Comparison of ENCODE assay signal across 8 cellular contexts in the genomic region with DNA sequence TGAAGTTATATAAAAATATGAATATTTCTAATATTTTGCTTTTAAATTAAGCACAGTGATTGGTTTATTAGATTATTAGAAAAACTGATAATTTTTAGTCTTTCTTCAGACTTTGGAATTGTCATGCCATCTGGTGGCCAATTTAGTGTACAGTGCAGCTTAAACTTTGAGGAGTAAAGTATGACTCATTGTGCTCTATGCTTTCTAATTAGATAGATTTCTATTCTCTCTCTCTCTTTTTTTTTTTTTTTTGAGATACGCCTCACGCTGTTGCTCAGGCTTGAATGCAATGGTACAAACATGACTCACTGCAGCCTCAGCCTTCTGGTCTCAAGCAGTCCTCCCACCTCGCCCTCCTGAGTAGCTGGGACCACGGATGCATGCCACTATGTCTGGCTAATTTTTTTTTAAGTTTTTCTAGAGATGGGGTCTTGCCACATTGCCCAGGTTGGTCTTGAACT. TPM values are rescaled to one million over a fixed set of nuclear protein-coding genes. Genes with fewer than 3 reads are reported as not detected.
DNase-seq lines count a peak whose midpoint lies in the region; ATAC-seq, FAIRE-seq and TF ChIP-seq lines count a peak whose summit lies in the region.

No MANE protein-coding gene starts in this region.

- peak; percentile 62 to 69 for TF ChIP-seq RAD21 in A549 (conservative IDR thresholded peaks at IDR 0.05 in 1 of 2, IDR thresholded peaks at IDR 0.05 in 1 of 2)

- no peaks in the 10 kb centered on the region for H3K9me3 ChIP-seq in A549
- H3K9me3 ChIP-seq in fibroblast of lung (ENCODE audit: control insufficient read depth, insufficient read depth, low read depth, low read length), result no peaks in the 10 kb centered on the region
- no peaks in the 10 kb centered on the region for H3K9me3 ChIP-seq in osteoblast (ENCODE audit: low read depth, low read length)

- no peaks in the 10 kb centered on the region for H3K79me2 ChIP-seq in fibroblast of lung (ENCODE audit: control insufficient read depth, insufficient read depth, low read length)
- no peaks in the 10 kb centered on the region for H3K79me2 ChIP-seq in osteoblast (ENCODE audit: insufficient read depth, low read length)

- CTCF ChIA-PET in A549 (lab: Yijun Ruan, JAX), result interaction anchor here (0.6 to 2.0 kb wide), 19 partner anchors 9 to 385 kb away, joined by 3 to 10 read pairs (median 4); partner anchors contain the start of gene ZBTB26
- CTCF ChIA-PET in activated CD8-positive, alpha-beta T cell treated with anti-CD3 and anti-CD28 coated beads, Interleukin-2, amount 10 ng/mL, durations not matched to agents 7 days and 5 days (lab: Charles Lee), result interaction anchor here (0.7 to 2.3 kb wide), 14 partner anchors 21 to 1768 kb away, joined by 3 to 17 read pairs (median 3); partner anchors contain the start of genes RABGAP1, RC3H2 and ZBTB6

- H3K4me1 ChIP-seq in A549 (no peaks in the 10 kb centered on the region), fibroblast of lung (ENCODE audit: control insufficient read depth, extremely low read depth, insufficient read depth, low read length) (no peaks in the 10 kb centered on the region), osteoblast (ENCODE audit: insufficient read depth, low read length) (no peaks in the 10 kb centered on the region)

- H3K27me3 ChIP-seq in fibroblast of lung (ENCODE audit: control insufficient read depth, insufficient read depth, low read length), result no peaks in the 10 kb centered on the region
- H3K27me3 ChIP-seq in osteoblast (ENCODE audit: insufficient read depth, low read length), result no peaks in the 10 kb centered on the region

- TF ChIP-seq EP300 in A549 (IDR thresholded peaks at IDR 0.05), result no peak

- TF ChIP-seq CTCF in A549 (IDR thresholded peaks at IDR 0.05), result peak; percentile 79
- TF ChIP-seq CTCF in GM12865 (IDR thresholded peaks at IDR 0.05; ENCODE audit: insufficient read depth, low read depth, low read length, missing control alignments), result peak; percentile 47
- peak; percentile 61 to 72 for TF ChIP-seq CTCF in fibroblast of lung (conservative IDR thresholded peaks at IDR 0.05 in 1 of 2, IDR thresholded peaks at IDR 0.05 in 1 of 2; ENCODE audit: low read depth in 1 of 2, low read length in 2 of 2)
- TF ChIP-seq CTCF in osteoblast (IDR thresholded peaks at IDR 0.05; ENCODE audit: extremely low read depth, low read depth, low read length), result peak; percentile 77

- peak; percentile 38 to 53 for DNase-seq in A549 (ENCODE audit: low read depth in 1 of 2, low spot score in 1 of 2)
- DNase-seq in GM12865 (ENCODE audit: low read depth), result peak; percentile 54
- DNase-seq in NCI-H128 (lab: John Stamatoyannopoulos, UW; ENCODE audit: unreplicated experiment), result peak; percentile 20
- peak; percentile 33 for DNase-seq in activated CD8-positive, alpha-beta T cell treated with anti-CD3 and anti-CD28 coated beads, Interleukin-2, amount 10 ng/mL, durations not matched to agents 7 days and 5 days
- peak; percentile 92 to 93 for DNase-seq in fibroblast of lung (ENCODE audit: low read depth in 2 of 2)
- peak; percentile 93 for DNase-seq in osteoblast (ENCODE audit: insufficient read length, low spot score, missing footprints)

- ATAC-seq in A549 (peak; percentile 64 to 77; a peak in 4 of 6 replicates), GM18861 (IDR thresholded peaks at IDR 0.05; ENCODE audit: unreplicated experiment) (no peak), GM18870 (IDR thresholded peaks at IDR 0.05; ENCODE audit: unreplicated experiment) (no peak)
- peak; percentile 79 for ATAC-seq in activated CD8-positive, alpha-beta T cell treated with anti-CD3 and anti-CD28 coated beads, Interleukin-2, amount 10 ng/mL, durations not matched to agents 7 days and 5 days

- 48% methylated on average over 4 of the region's 4 CpGs for WGBS in A549 (ENCODE audit: missing lambda C conversion rate)

- no peak overlapping the region for H3K9ac ChIP-seq in fibroblast of lung (ENCODE audit: insufficient read depth, low read length)

- H3K4me3 ChIP-seq in A549 (no peak overlapping the region), GM12865 (ENCODE audit: low read depth, low read length) (no peak overlapping the region), fibroblast of lung (replicated peaks in 1 of 4; ENCODE audit: control extremely low read depth in 1 of 4, insufficient read depth in 1 of 4, low read depth in 3 of 4, low read length in 4 of 4) (no peak overlapping the region), osteoblast (ENCODE audit: insufficient read depth, low read length) (no peak overlapping the region)

- no peak overlapping the region for H3K27ac Mint-ChIP-seq in activated CD8-positive, alpha-beta T cell treated with anti-CD3 and anti-CD28 coated beads, Interleukin-2, amount 10 ng/mL, durations not matched to agents 7 days and 5 days

- no peak overlapping the region for H3K4me3 Mint-ChIP-seq in activated CD8-positive, alpha-beta T cell treated with anti-CD3 and anti-CD28 coated beads, Interleukin-2, amount 10 ng/mL, durations not matched to agents 7 days and 5 days

- no peak for TF ChIP-seq POLR2A in A549 (IDR thresholded peaks at IDR 0.05; ENCODE audit: low read length)

- POLR2A ChIA-PET in A549 (lab: Yijun Ruan, JAX), result interaction anchor here (0.6 to 1.4 kb wide), 7 partner anchors 38 to 163 kb away, joined by 3 to 6 read pairs (median 5); partner anchors contain the start of genes PDCL, RABGAP1, RC3H2 and ZBTB26
- POLR2A ChIA-PET in activated CD8-positive, alpha-beta T cell treated with anti-CD3 and anti-CD28 coated beads, Interleukin-2, amount 10 ng/mL, durations not matched to agents 7 days and 5 days (lab: Charles Lee), result interaction anchor here (0.6 kb wide), 1 partner anchor 1453 kb away, joined by 4 read pairs; no protein-coding TSS in a partner anchor

- no peak overlapping the region for H3K4me2 ChIP-seq in A549
- no peak overlapping the region for H3K4me2 ChIP-seq in fibroblast of lung (ENCODE audit: extremely low read depth, insufficient read depth, low read length)
- no peak overlapping the region for H3K4me2 ChIP-seq in osteoblast (ENCODE audit: insufficient read depth, low read length)

- H3K27me3 Mint-ChIP-seq in activated CD8-positive, alpha-beta T cell treated with anti-CD3 and anti-CD28 coated beads, Interleukin-2, amount 10 ng/mL, durations not matched to agents 7 days and 5 days (ENCODE audit: low read depth), result no peaks in the 10 kb centered on the region

- no peaks in the 10 kb centered on the region for H4K20me1 ChIP-seq in fibroblast of lung (ENCODE audit: control insufficient read depth, extremely low read depth, insufficient read depth, low read length)
- H4K20me1 ChIP-seq in osteoblast (ENCODE audit: insufficient read depth, low read length), result no peaks in the 10 kb centered on the region

- H3K4me1 Mint-ChIP-seq in activated CD8-positive, alpha-beta T cell treated with anti-CD3 and anti-CD28 coated beads, Interleukin-2, amount 10 ng/mL, durations not matched to agents 7 days and 5 days (ENCODE audit: low read depth), result peaks cover 4% of the 10 kb centered on the region

- no peak for FAIRE-seq in A549 (lab: Jason Lieb, UNC)

- no peaks in the 10 kb centered on the region for H3K36me3 ChIP-seq in fibroblast of lung (ENCODE audit: control insufficient read depth, insufficient read depth, low read length)
- H3K36me3 ChIP-seq in osteoblast (ENCODE audit: insufficient read depth, low read length), result peaks cover 13% of the 10 kb centered on the region

- no peaks in the 10 kb centered on the region for H3K9me3 Mint-ChIP-seq in activated CD8-positive, alpha-beta T cell treated with anti-CD3 and anti-CD28 coated beads, Interleukin-2, amount 10 ng/mL, durations not matched to agents 7 days and 5 days (ENCODE audit: insufficient read depth)

- no peak overlapping the region for H3K27ac ChIP-seq in A549
- H3K27ac ChIP-seq in fibroblast of lung (ENCODE audit: insufficient read depth, low read length), result peak overlapping the region; percentile 52
- H3K27ac ChIP-seq in osteoblast (ENCODE audit: low read depth, low read length), result peak overlapping the region; percentile 55

- peaks cover 8% of the 10 kb centered on the region for H3K36me3 Mint-ChIP-seq in activated CD8-positive, alpha-beta T cell treated with anti-CD3 and anti-CD28 coated beads, Interleukin-2, amount 10 ng/mL, durations not matched to agents 7 days and 5 days (ENCODE audit: low read depth)

- H2AFZ ChIP-seq in fibroblast of lung (ENCODE audit: low read length), result no peak overlapping the region
- no peak overlapping the region for H2AFZ ChIP-seq in osteoblast (ENCODE audit: low read length)

TF ChIP-seq in A549, 52 proteins besides CTCF, POLR2A, EP300 and RAD21:
- TF ChIP-seq SMC3 (IDR thresholded peaks at IDR 0.05), result peak; percentile 63
- TF ChIP-seq SREBF2 (IDR thresholded peaks at IDR 0.05), result no peak
- peak; percentile 30; the same call in 1 of the 2 replicates for TF ChIP-seq FOSL2 (IDR thresholded peaks at IDR 0.05)
- TF ChIP-seq FOSL2 (CRISPR knock-in tag; IDR thresholded peaks at IDR 0.05), result peak; percentile 93
- TF ChIP-seq HDAC2 (IDR thresholded peaks at IDR 0.05), result no peak
- no peak for TF ChIP-seq EHMT2 (IDR thresholded peaks at IDR 0.05; ENCODE audit: low read depth)

RNA-seq across cellular contexts. Expression of gene GPR21, which starts 42.1 kb away (rescaled TPM):
- polyA plus RNA-seq in A549 (2011; rRNA removed), result 0.13 and 0.38 TPM in 2 replicates
- not detected in 2 replicates for polyA plus RNA-seq in A549 (2012; cell fraction: cytosol; rRNA removed)
- 0.20 and 0.34 TPM in 2 replicates for polyA plus RNA-seq in A549 (2012; cell fraction: nucleus; rRNA removed)
- not detected in 3 replicates for polyA plus RNA-seq in A549 (2017; fragmentation: RNase III; extraction: RNeasy Plus Mini Kit Qiagen cat#74134 plus additional on column Dnase treatment)
- polyA minus RNA-seq in A549 (2011; rRNA and poly(A)+ RNA removed), result 7.3 and 10.2 TPM in 2 replicates
- total RNA-seq in activated CD8-positive, alpha-beta T cell treated with anti-CD3 and anti-CD28 coated beads, Interleukin-2, amount 10 ng/mL, durations not matched to agents 7 days and 5 days, result 1 to 10 TPM in 1 of 2 experiments, under 1 TPM in 1; 0.63 to 1.1 TPM
- 0.66 and 1.0 TPM in 2 replicates for total RNA-seq in fibroblast of lung
- 1.2 TPM in 1 of 2 replicates, not detected in the other for polyA plus RNA-seq in fibroblast of lung
- not detected in 2 replicates for polyA plus RNA-seq in fibroblast of lung (2012)
- 1.5 and 5.7 TPM in 2 replicates for polyA minus RNA-seq in fibroblast of lung (ENCODE audit: low replicate concordance)
- 1.4 and 2.7 TPM in 2 replicates for total RNA-seq in osteoblast

RNA-seq across cellular contexts. Expression of gene RABGAP1, which starts 50.6 kb away (rescaled TPM):
- polyA plus RNA-seq in A549 (2011; rRNA removed) (39.9 and 52.9 TPM in 2 replicates), A549 (2017; fragmentation: RNase III; extraction: RNeasy Plus Mini Kit Qiagen cat#74134 plus additional on column Dnase treatment) (17.5 to 17.8 TPM (median 17.5 TPM) in 3 replicates), fibroblast of lung (36.2 and 58.6 TPM in 2 replicates)
- polyA plus RNA-seq in A549 (2012; cell fraction: cytosol; rRNA removed), result 7.4 and 8.7 TPM in 2 replicates
- 8.2 and 13.5 TPM in 2 replicates for polyA plus RNA-seq in A549 (2012; cell fraction: nucleus; rRNA removed)
- 47.0 and 62.4 TPM in 2 replicates for polyA minus RNA-seq in A549 (2011; rRNA and poly(A)+ RNA removed)
- 10 to 100 TPM; 27.8 to 28.0 TPM for total RNA-seq in activated CD8-positive, alpha-beta T cell treated with anti-CD3 and anti-CD28 coated beads, Interleukin-2, amount 10 ng/mL, durations not matched to agents 7 days and 5 days
- total RNA-seq in fibroblast of lung (40.8 and 47.6 TPM in 2 replicates), osteoblast (49.2 and 56.9 TPM in 2 replicates)
- 22.8 and 37.7 TPM in 2 replicates for polyA plus RNA-seq in fibroblast of lung (2012)
- polyA minus RNA-seq in fibroblast of lung (ENCODE audit: low replicate concordance), result 32.1 and 52.6 TPM in 2 replicates

Comparison
In these comparisons a context has a peak if more than half of its experiments do, and no peak if none do; other contexts are left out.
1. ATAC-seq: peak in A549 (2 of 2) and activated CD8-positive, alpha-beta T cell treated with anti-CD3 and anti-CD28 coated beads, Interleukin-2, amount 10 ng/mL, durations not matched to agents 7 days and 5 days (single experiment); none in GM18861 (single experiment) and GM18870 (single experiment).
2. DNase-seq: peak in every context shown above with its lines; median percentile 93 in osteoblast; 92 in fibroblast of lung; 54 in GM12865; 46 in A549; 33 in activated CD8-positive, alpha-beta T cell treated with anti-CD3 and anti-CD28 coated beads, Interleukin-2, amount 10 ng/mL, durations not matched to agents 7 days and 5 days; 20 in NCI-H128.
3. H3K27ac ChIP-seq: peak in fibroblast of lung (single experiment) and osteoblast (single experiment); none in A549 (0 of 2).
4. Peak in every context shown above with its lines, with median percentiles within 50 percentile points of each other: CTCF ChIP-seq.